In genomic region chr20:50501970-50502745, GRCh38 we compare ENCODE assay signal across 15 cellular contexts. TPM values are rescaled to one million over a fixed set of nuclear protein-coding genes. Genes with fewer than 3 reads are reported as not detected.
A peak's percentile ranks its signal among the peaks of the same experiment; 100 is the strongest.
DNase-seq lines count a peak whose midpoint lies in the region; ATAC-seq and TF ChIP-seq lines count a peak whose summit lies in the region.
"Had no signal": no experiment of that assay in that cellular context is flagged by ENCODE, and none has a peak within 500 bp of the region (broad histone marks: within the 10 kb centered on the region; RNA-seq: fewer than 3 reads in every experiment).

No MANE protein-coding gene starts in this region.

- H3K27me3 ChIP-seq in mammary epithelial cell (ENCODE audit: insufficient read depth, low read length) (no peaks in the 10 kb centered on the region), ovary (no peaks in the 10 kb centered on the region), upper lobe of right lung (no peaks in the 10 kb centered on the region)

- CTCF ChIA-PET in MCF 10A (lab: Yijun Ruan, JAX) (interaction anchor here (0.6 to 2.1 kb wide), 9 partner anchors 8 to 345 kb away, joined by 3 to 8 read pairs (median 4); no protein-coding TSS in a partner anchor), mammary epithelial cell (lab: Charles Lee; ENCODE audit: low non-redundant PET) (no interaction called here)

- ATAC-seq in upper lobe of right lung (peak; percentile 72), left colon (no peak)
- ATAC-seq in activated naive CD8-positive, alpha-beta T cell treated with anti-CD3 and anti-CD28 coated beads, Interleukin-2, amount 50 U/mL, for 24 hours, result no peak
- ATAC-seq: activated T-helper 17 cell treated with anti-CD3 and anti-CD28 coated beads, Interleukin-2, amount 50 U/mL, for 72 hours; stimulated activated naive CD8-positive, alpha-beta T cell treated with anti-CD3 and anti-CD28 coated beads, Interleukin-15, amount 100 ng/mL, for 72 hours had no signal

- peaks cover 22% of the 10 kb centered on the region for H3K4me1 ChIP-seq in mammary epithelial cell (ENCODE audit: insufficient read depth, low read length)
- peaks cover 8% of the 10 kb centered on the region for H3K4me1 ChIP-seq in ovary (ENCODE audit: insufficient read depth)
- peaks cover 27% of the 10 kb centered on the region for H3K4me1 ChIP-seq in upper lobe of right lung
- H3K4me1 ChIP-seq: Caco-2 had no signal

- no peaks in the 10 kb centered on the region for H3K9me3 Mint-ChIP-seq in MCF 10A (ENCODE audit: unreplicated experiment)
- H3K9me3 Mint-ChIP-seq in activated naive CD8-positive, alpha-beta T cell treated with anti-CD3 and anti-CD28 coated beads, Interleukin-2, amount 50 U/mL, for 24 hours, result no peaks in the 10 kb centered on the region
- H3K9me3 Mint-ChIP-seq: activated T-helper 17 cell treated with anti-CD3 and anti-CD28 coated beads, Interleukin-2, amount 50 U/mL, for 72 hours; stimulated activated naive CD8-positive, alpha-beta T cell treated with anti-CD3 and anti-CD28 coated beads, Interleukin-15, amount 100 ng/mL, for 72 hours had no signal

- H2AFZ ChIP-seq in mammary epithelial cell (ENCODE audit: low read depth, low read length), result no peak overlapping the region

- H3K4me2 ChIP-seq in mammary epithelial cell (ENCODE audit: insufficient read depth, low read depth, low read length), result no peak overlapping the region

- POLR2A ChIA-PET in MCF 10A (lab: Yijun Ruan, JAX), result interaction anchor here (0.7 to 20.5 kb wide), 16 partner anchors 8 to 259 kb away, joined by 3 to 480 read pairs (median 6); partner anchors contain the start of gene PTPN1

- no peak for DNase-seq in MCF 10A (ENCODE audit: unreplicated experiment)
- DNase-seq in mammary epithelial cell, result no peak
- peak; percentile 78 for DNase-seq in left kidney (ENCODE audit: low read depth, low spot score)
- DNase-seq in ovary, result peak in 3 of 5 donors; percentile 24 to 38 (median 38)
- DNase-seq in upper lobe of right lung, result no peak
- DNase-seq in left colon, result no peak
- DNase-seq in SK-N-DZ (ENCODE audit: low spot score), result no peak
- no peak for DNase-seq in activated naive CD8-positive, alpha-beta T cell treated with anti-CD3 and anti-CD28 coated beads, Interleukin-2, amount 50 U/mL, for 24 hours
- DNase-seq: activated CD4-positive, alpha-beta memory T cell treated with anti-CD3 and anti-CD28 coated beads, Interleukin-2, amount 10 ng/mL, durations not matched to agents 7 days and 5 days; Caco-2; kidney glomerular epithelial cell; NCI-H1417 treated with DMSO at 0.1 percent for 48 hours; stimulated activated naive CD8-positive, alpha-beta T cell treated with anti-CD3 and anti-CD28 coated beads, Interleukin-15, amount 100 ng/mL, for 72 hours had no signal

- no peak for TF ChIP-seq EP300 in ovary (IDR thresholded peaks at IDR 0.05)

- no peak overlapping the region for H3K9ac ChIP-seq in mammary epithelial cell (ENCODE audit: insufficient read depth, low read length)

- H3K4me3 Mint-ChIP-seq in MCF 10A (ENCODE audit: unreplicated experiment), result no peak overlapping the region
- H3K4me3 Mint-ChIP-seq in activated naive CD8-positive, alpha-beta T cell treated with anti-CD3 and anti-CD28 coated beads, Interleukin-2, amount 50 U/mL, for 24 hours, result no peak overlapping the region
- H3K4me3 Mint-ChIP-seq: activated CD4-positive, alpha-beta memory T cell treated with anti-CD3 and anti-CD28 coated beads, Interleukin-2, amount 10 ng/mL, durations not matched to agents 7 days and 5 days; activated T-helper 17 cell treated with anti-CD3 and anti-CD28 coated beads, Interleukin-2, amount 50 U/mL, for 72 hours; neural crest cell; stimulated activated naive CD8-positive, alpha-beta T cell treated with anti-CD3 and anti-CD28 coated beads, Interleukin-15, amount 100 ng/mL, for 72 hours had no signal

- TF ChIP-seq CTCF in MCF 10A (IDR thresholded peaks at IDR 0.05; ENCODE audit: unreplicated experiment) (no peak), mammary epithelial cell (conservative IDR thresholded peaks at IDR 0.05 in 1 of 2, IDR thresholded peaks at IDR 0.05 in 1 of 2; ENCODE audit: extremely low read depth in 1 of 2, insufficient read depth in 1 of 2, low read depth in 1 of 2, low read length in 2 of 2) (no peak), ovary (IDR thresholded peaks at IDR 0.05) (no peak), upper lobe of right lung (IDR thresholded peaks at IDR 0.05) (no peak)

- H3K36me3 ChIP-seq in mammary epithelial cell (ENCODE audit: insufficient read depth, low read length) (no peaks in the 10 kb centered on the region), ovary (no peaks in the 10 kb centered on the region), upper lobe of right lung (no peaks in the 10 kb centered on the region)

- H3K27ac ChIP-seq in mammary epithelial cell (ENCODE audit: insufficient read depth, low read depth, low read length) (no peak overlapping the region), ovary (peak overlapping the region; percentile 4 to 23), upper lobe of right lung (peak overlapping the region; percentile 73)

- no peaks in the 10 kb centered on the region for H3K79me2 ChIP-seq in mammary epithelial cell (ENCODE audit: insufficient read depth, low read length)

- H3K27ac Mint-ChIP-seq in MCF 10A (ENCODE audit: low read depth, unreplicated experiment), result peak overlapping the region; percentile 88
- H3K27ac Mint-ChIP-seq in activated naive CD8-positive, alpha-beta T cell treated with anti-CD3 and anti-CD28 coated beads, Interleukin-2, amount 50 U/mL, for 24 hours, result no peak overlapping the region
- H3K27ac Mint-ChIP-seq: activated CD4-positive, alpha-beta memory T cell treated with anti-CD3 and anti-CD28 coated beads, Interleukin-2, amount 10 ng/mL, durations not matched to agents 7 days and 5 days; activated T-helper 17 cell treated with anti-CD3 and anti-CD28 coated beads, Interleukin-2, amount 50 U/mL, for 72 hours; stimulated activated naive CD8-positive, alpha-beta T cell treated with anti-CD3 and anti-CD28 coated beads, Interleukin-15, amount 100 ng/mL, for 72 hours had no signal

- intact Hi-C loops in MCF 10A (cut with micrococcal nuclease) (no loop called here), mammary epithelial cell (cut with micrococcal nuclease) (no loop called here), ovary (cut with DNase I) (loop anchor here in 1 of 4 donors (5.0 kb wide), 1 partner anchor 70 kb away; no protein-coding TSS in a partner anchor), upper lobe of right lung (cut with DNase I) (no loop called here), left colon (cut with DNase I, micrococcal nuclease) (loop anchor here in 1 of 2 donors (10.0 kb wide), 1 partner anchor 73 kb away; no protein-coding TSS in a partner anchor)

- H4K20me1 ChIP-seq in mammary epithelial cell (ENCODE audit: insufficient read depth, low read length), result no peaks in the 10 kb centered on the region

- no peaks in the 10 kb centered on the region for H3K27me3 Mint-ChIP-seq in MCF 10A (ENCODE audit: insufficient read depth, unreplicated experiment)
- no peaks in the 10 kb centered on the region for H3K27me3 Mint-ChIP-seq in activated naive CD8-positive, alpha-beta T cell treated with anti-CD3 and anti-CD28 coated beads, Interleukin-2, amount 50 U/mL, for 24 hours
- H3K27me3 Mint-ChIP-seq: activated CD4-positive, alpha-beta memory T cell treated with anti-CD3 and anti-CD28 coated beads, Interleukin-2, amount 10 ng/mL, durations not matched to agents 7 days and 5 days; activated T-helper 17 cell treated with anti-CD3 and anti-CD28 coated beads, Interleukin-2, amount 50 U/mL, for 72 hours; stimulated activated naive CD8-positive, alpha-beta T cell treated with anti-CD3 and anti-CD28 coated beads, Interleukin-15, amount 100 ng/mL, for 72 hours had no signal

- BruUV-seq in MCF 10A (replicated peaks; lab: Mats Ljungman, UMichigan) (TSS peak; percentile 53), mammary epithelial cell (replicated peaks; lab: Mats Ljungman, UMichigan) (no TSS peak)

- TF ChIP-seq POLR2A in ovary (IDR thresholded peaks at IDR 0.05), result no peak

- dilution Hi-C loops in mammary epithelial cell (cut with HindIII; ENCODE audit: low sequenced_read_pairs), result no loop called here

- no peak overlapping the region for H3K4me3 ChIP-seq in mammary epithelial cell (replicated peaks in 1 of 3; ENCODE audit: insufficient read depth in 1 of 3, low read depth in 2 of 3, low read length in 3 of 3)
- H3K4me3 ChIP-seq in ovary, result no peak overlapping the region
- H3K4me3 ChIP-seq in upper lobe of right lung, result no peak overlapping the region

- in situ Hi-C loops in mammary epithelial cell (cut with MboI; ENCODE audit: low sequenced_read_pairs in 2 of 2), result no loop called here

- H3K36me3 Mint-ChIP-seq in MCF 10A (ENCODE audit: insufficient read depth, unreplicated experiment), result no peaks in the 10 kb centered on the region
- no peaks in the 10 kb centered on the region for H3K36me3 Mint-ChIP-seq in activated naive CD8-positive, alpha-beta T cell treated with anti-CD3 and anti-CD28 coated beads, Interleukin-2, amount 50 U/mL, for 24 hours (ENCODE audit: low read depth)

- peaks cover 30% of the 10 kb centered on the region for H3K4me1 Mint-ChIP-seq in MCF 10A (ENCODE audit: insufficient read depth, unreplicated experiment)
- H3K4me1 Mint-ChIP-seq in activated naive CD8-positive, alpha-beta T cell treated with anti-CD3 and anti-CD28 coated beads, Interleukin-2, amount 50 U/mL, for 24 hours, result peaks cover 12% of the 10 kb centered on the region

- H3K9me3 ChIP-seq in mammary epithelial cell (replicated peaks; ENCODE audit: insufficient read depth, low read length), result no peaks in the 10 kb centered on the region
- no peaks in the 10 kb centered on the region for H3K9me3 ChIP-seq in ovary
- no peaks in the 10 kb centered on the region for H3K9me3 ChIP-seq in upper lobe of right lung
- H3K9me3 ChIP-seq: Caco-2 had no signal

- WGBS in mammary epithelial cell (ENCODE audit: low coverage, missing lambda C conversion rate), result 92% methylated on average over 12 of the region's 12 CpGs
- WGBS in ovary, 3 donors, result 30 to 33% (median 32%) methylated on average over 12 of the region's 12 CpGs

RNA-seq across cellular contexts. Expression of gene PTPN1, which starts 8.0 kb away (rescaled TPM):
- total RNA-seq in MCF 10A (2022), result 56.4 and 63.0 TPM in 2 replicates
- 10 to 100 TPM; 43.5 to 90.8 TPM for total RNA-seq in mammary epithelial cell
- polyA plus RNA-seq in mammary epithelial cell, result 77.0 TPM
- polyA minus RNA-seq in mammary epithelial cell, result 105 TPM
- 10 to 100 TPM; 17.6 to 31.1 (median 26.6) TPM for total RNA-seq in ovary
- polyA plus RNA-seq in ovary, result 10 to 100 TPM; 24.6 to 36.7 TPM
- 101 TPM for total RNA-seq in upper lobe of right lung
- total RNA-seq in left colon, result 10 to 100 TPM; 31.3 to 33.9 TPM
- 45.0 and 50.5 TPM in 2 replicates for polyA plus RNA-seq in SK-N-DZ (2014; cell fraction: cytosol; rRNA removed)
- 22.1 and 30.4 TPM in 2 replicates for polyA plus RNA-seq in SK-N-DZ (2014; cell fraction: nucleus; rRNA removed)

Comparison
In these comparisons a context has a peak if more than half of its experiments do, and no peak if none do; other contexts are left out.
1. DNase-seq: peak in left kidney (single experiment) and ovary (3 of 5); none in MCF 10A (single experiment), mammary epithelial cell (single experiment), upper lobe of right lung (single experiment), left colon (0 of 2), SK-N-DZ (single experiment) and activated naive CD8-positive, alpha-beta T cell treated with anti-CD3 and anti-CD28 coated beads, Interleukin-2, amount 50 U/mL, for 24 hours (single experiment).